10 cellular contexts compared by ENCODE assay signal in genomic region chr19:54221947-54222346, GRCh38. TPM values are rescaled to one million over a fixed set of nuclear protein-coding genes. Genes with fewer than 3 reads are reported as not detected.
A peak's percentile ranks its signal among the peaks of the same experiment; 100 is the strongest.
DNase-seq lines count a peak whose midpoint lies in the region; TF ChIP-seq lines count a peak whose summit lies in the region.
"Not testable (repeated sequence)": the region's sequence is repeated elsewhere in the genome, so short reads cannot be mapped to it uniquely, and the experiment has no call there.
"Had no signal": no experiment of that assay in that cellular context is flagged by ENCODE, and none has a peak within 500 bp of the region (broad histone marks: within the 10 kb centered on the region; RNA-seq: fewer than 3 reads in every experiment).

No MANE protein-coding gene starts in this region.

- not testable (repeated sequence) for H3K36me3 Mint-ChIP-seq in chondrocyte (ENCODE audit: low read depth)
- H3K36me3 Mint-ChIP-seq in dendritic cell treated with granulocyte-macrophage colony-stimulating factor and Interleukin-4, amounts not matched to agents 40 ng/mL and 50 ng/mL, for 4 days (ENCODE audit: low read depth) = peaks cover 46% of the 10 kb centered on the region

- H3K4me1 ChIP-seq in HEK293 (ENCODE audit: control insufficient read depth, insufficient read depth, low read length) = not testable (repeated sequence)
- peaks cover 22% of the 10 kb centered on the region for H3K4me1 ChIP-seq in mononuclear cell (ENCODE audit: insufficient read depth, low read length)

- not testable (repeated sequence) for H3K27ac Mint-ChIP-seq in chondrocyte (ENCODE audit: unreplicated experiment)
- peak overlapping the region; percentile 89 for H3K27ac Mint-ChIP-seq in dendritic cell treated with granulocyte-macrophage colony-stimulating factor and Interleukin-4, amounts not matched to agents 40 ng/mL and 50 ng/mL, for 4 days

- H3K27me3 ChIP-seq in mononuclear cell (ENCODE audit: insufficient read depth, low read length) = not testable (repeated sequence)

- H3K9me3 ChIP-seq in HEK293 (ENCODE audit: control insufficient read depth, insufficient read depth, low read depth, low read length); mononuclear cell (ENCODE audit: low read depth, low read length): not testable (repeated sequence)

- not testable (repeated sequence) for H3K27ac ChIP-seq in HEK293 (ENCODE audit: extremely low read depth, low read depth, low read length)

- peaks cover 0 to 13% of the 10 kb centered on the region in 2 experiments; a peak in 1 of 3 replicates for H3K36me3 ChIP-seq in HEK293 (ENCODE audit: control insufficient read depth in 2 of 2, insufficient read depth in 1 of 2, low read length in 2 of 2)

- H3K4me3 ChIP-seq in HEK293 (ENCODE audit: low read depth, low read length) = not testable (repeated sequence)
- peak overlapping the region; percentile 46 for H3K4me3 ChIP-seq in mononuclear cell (ENCODE audit: low read length)

- H3K4me3 Mint-ChIP-seq in chondrocyte (ENCODE audit: unreplicated experiment) = not testable (repeated sequence)
- peak overlapping the region; percentile 94 for H3K4me3 Mint-ChIP-seq in dendritic cell treated with granulocyte-macrophage colony-stimulating factor and Interleukin-4, amounts not matched to agents 40 ng/mL and 50 ng/mL, for 4 days

- H3K4me1 Mint-ChIP-seq in chondrocyte (ENCODE audit: low read depth) = not testable (repeated sequence)
- peaks cover 60% of the 10 kb centered on the region for H3K4me1 Mint-ChIP-seq in dendritic cell treated with granulocyte-macrophage colony-stimulating factor and Interleukin-4, amounts not matched to agents 40 ng/mL and 50 ng/mL, for 4 days (ENCODE audit: low read depth)

- not testable (repeated sequence) for TF ChIP-seq CTCF in HEK293 (tag by site-specific recombination; IDR thresholded peaks at IDR 0.05); chondrocyte (IDR thresholded peaks at IDR 0.05)

- H3K9me3 Mint-ChIP-seq in chondrocyte (ENCODE audit: low read depth); dendritic cell treated with granulocyte-macrophage colony-stimulating factor and Interleukin-4, amounts not matched to agents 40 ng/mL and 50 ng/mL, for 4 days: not testable (repeated sequence)

- DNase-seq in chondrocyte (ENCODE audit: low spot score) (peak; percentile 77), posterior vena cava (ENCODE audit: low spot score) (peak; percentile 78)

- CTCF ChIA-PET in HEK293 (lab: Yijun Ruan, JAX) = not testable (repeated sequence)

- POLR2A ChIA-PET in HEK293 (lab: Yijun Ruan, JAX) = interaction anchor here (0.5 kb wide), 1 partner anchor 8 kb away, joined by 5 read pairs; no protein-coding TSS in a partner anchor

- intact Hi-C loops in dendritic cell treated with granulocyte-macrophage colony-stimulating factor and Interleukin-4, amounts not matched to agents 40 ng/mL and 50 ng/mL, for 4 days (cut with micrococcal nuclease) = loop anchor here (2.0 kb wide), 2 partner anchors 13 to 25 kb away; no protein-coding TSS in a partner anchor
- intact Hi-C loops in posterior vena cava (cut with DNase I) = not testable (repeated sequence)

- H3K27me3 Mint-ChIP-seq in chondrocyte (ENCODE audit: low read depth) = peaks cover 12% of the 10 kb centered on the region
- H3K27me3 Mint-ChIP-seq in dendritic cell treated with granulocyte-macrophage colony-stimulating factor and Interleukin-4, amounts not matched to agents 40 ng/mL and 50 ng/mL, for 4 days = not testable (repeated sequence)

TF ChIP-seq in HEK293, 187 proteins besides CTCF, POLR2A, EP300 and RAD21:
- TF ChIP-seq GLIS1 (tag by site-specific recombination; IDR thresholded peaks at IDR 0.05) = 0 out of 2 replicates have a peak, but pooled peaks have one; percentile 4

RNA-seq across cellular contexts. Expression of gene LILRB3, which starts 0.9 kb away (rescaled TPM):
- total RNA-seq in chondrocyte = not detected in 3 replicates
- total RNA-seq in mononuclear cell = 51.4 TPM
- total RNA-seq in posterior vena cava = 10 to 100 TPM; 14.6 to 25.5 TPM
- total RNA-seq: A172, A673, GM23248, H1, H7 had no signal

RNA-seq across cellular contexts. Expression of gene LILRA6, which starts 20.6 kb away (rescaled TPM):
- total RNA-seq in chondrocyte (not detected in 3 replicates), mononuclear cell (16.9 TPM), posterior vena cava (1 to 10 TPM; 8.1 to 9.6 TPM)
- total RNA-seq: A172, A673, GM23248, H1, H7 had no signal

RNA-seq across cellular contexts. Expression of gene RPS9, which starts 21.3 kb away (rescaled TPM):
- total RNA-seq in chondrocyte = 689 to 819 TPM (median 699 TPM) in 3 replicates
- 2,589 TPM for total RNA-seq in mononuclear cell
- total RNA-seq in posterior vena cava = 1,000 to 10,000 TPM in 1 of 2 donors, 100 to 1,000 TPM in 1; 777 to 1,026 TPM

RNA-seq across cellular contexts. Expression of gene TSEN34, which starts 30.8 kb away (rescaled TPM):
- 39.6 to 46.2 TPM (median 40.5 TPM) in 3 replicates for total RNA-seq in chondrocyte
- total RNA-seq in mononuclear cell = 15.5 TPM
- total RNA-seq in posterior vena cava = 10 to 100 TPM; 17.3 to 24.5 TPM

RNA-seq across cellular contexts. Expression of gene MBOAT7, which starts 32.6 kb away (rescaled TPM):
- total RNA-seq in chondrocyte = 71.4 to 83.8 TPM (median 76.6 TPM) in 3 replicates
- total RNA-seq in mononuclear cell = 30.3 TPM
- total RNA-seq in posterior vena cava = 10 to 100 TPM; 29.0 to 38.6 TPM

Comparison
In these comparisons a context has a peak if more than half of its experiments do, and no peak if none do; other contexts are left out.
1. RNA of gene LILRB3, which starts 0.9 kb away (total RNA-seq): 51.4 TPM in mononuclear cell (single experiment) and 14.6 to 25.5 TPM in posterior vena cava; not detected in chondrocyte; every median in the first group is over 10 times any median in the second.